Comparison of ENCODE assay signal across 18 cellular contexts in genomic region chr2:88709117-88709739, GRCh38. TPM values are rescaled to one million over a fixed set of nuclear protein-coding genes. Genes with fewer than 3 reads are reported as not detected.
A peak's percentile ranks its signal among the peaks of the same experiment; 100 is the strongest.
DNase-seq lines count a peak whose midpoint lies in the region; TF ChIP-seq lines count a peak whose summit lies in the region.
"Had no signal": no experiment of that assay in that cellular context is flagged by ENCODE, and none has a peak within 500 bp of the region (broad histone marks: within the 10 kb centered on the region; RNA-seq: fewer than 3 reads in every experiment).

No MANE protein-coding gene starts in this region.

- H3K4me3 Mint-ChIP-seq in endodermal cell, result no peak overlapping the region
- no peak overlapping the region for H3K4me3 Mint-ChIP-seq in activated CD4-positive, alpha-beta memory T cell treated with anti-CD3 and anti-CD28 coated beads for 36 hours
- H3K4me3 Mint-ChIP-seq: CD4-positive, alpha-beta memory T cell; GM23338; stimulated activated naive CD8-positive, alpha-beta T cell treated with anti-CD3 and anti-CD28 coated beads, Interleukin-15, Interleukin-2, amounts not matched to agents 100 ng/mL and 50 ng/mL, for 24 hours had no signal

- peaks cover 0 to 12% of the 10 kb centered on the region in 2 donors for H3K4me1 ChIP-seq in right atrium auricular region
- H3K4me1 ChIP-seq in subcutaneous abdominal adipose tissue (ENCODE audit: control insufficient read depth in 5 of 5, insufficient read depth in 5 of 5, low read length in 5 of 5), result peaks cover 0 to 18% (median 14%) of the 10 kb centered on the region in 5 donors
- peaks cover 3% of the 10 kb centered on the region for H3K4me1 ChIP-seq in endodermal cell (ENCODE audit: control insufficient read depth, insufficient read depth, low read length)
- H3K4me1 ChIP-seq: ascending aorta had no signal

- TF ChIP-seq CTCF in right atrium auricular region (IDR thresholded peaks at IDR 0.05) (no peak), endodermal cell (conservative IDR thresholded peaks at IDR 0.05) (no peak)

- H3K9me3 Mint-ChIP-seq in endodermal cell, result peaks cover 36% of the 10 kb centered on the region
- H3K9me3 Mint-ChIP-seq in activated CD4-positive, alpha-beta memory T cell treated with anti-CD3 and anti-CD28 coated beads for 36 hours, result peaks cover 12% of the 10 kb centered on the region

- 98 to 100% methylated on average over 3 to 4 of the region's 4 CpGs for WGBS in endodermal cell (ENCODE audit: insufficient coverage in 1 of 2, insufficient read length in 1 of 2), 2 experiments

- H3K4me1 Mint-ChIP-seq in endodermal cell, result peaks cover 10% of the 10 kb centered on the region
- H3K4me1 Mint-ChIP-seq in activated CD4-positive, alpha-beta memory T cell treated with anti-CD3 and anti-CD28 coated beads for 36 hours (ENCODE audit: low read depth), result no peaks in the 10 kb centered on the region

- H3K27ac ChIP-seq in right atrium auricular region, result peak overlapping the region; percentile 41 to 78
- peak overlapping the region; percentile 73 for H3K27ac ChIP-seq in subcutaneous abdominal adipose tissue (ENCODE audit: low read depth, low read length)
- no peak overlapping the region for H3K27ac ChIP-seq in endodermal cell (ENCODE audit: low read depth, low read length)
- H3K27ac ChIP-seq: ascending aorta had no signal

- H3K9me3 ChIP-seq in right atrium auricular region, result no peaks in the 10 kb centered on the region
- H3K9me3 ChIP-seq in subcutaneous abdominal adipose tissue (ENCODE audit: control insufficient read depth in 5 of 5, low read length in 5 of 5), result no peaks in the 10 kb centered on the region
- H3K9me3 ChIP-seq in endodermal cell (ENCODE audit: control insufficient read depth, low read length), result peaks cover 33% of the 10 kb centered on the region
- H3K9me3 ChIP-seq: ascending aorta had no signal

- CTCF ChIA-PET in activated CD4-positive, alpha-beta memory T cell treated with anti-CD3 and anti-CD28 coated beads for 36 hours (lab: Charles Lee), result no interaction called here

- H3K36me3 Mint-ChIP-seq in endodermal cell (ENCODE audit: low read depth), result peaks cover 38% of the 10 kb centered on the region
- H3K36me3 Mint-ChIP-seq in activated CD4-positive, alpha-beta memory T cell treated with anti-CD3 and anti-CD28 coated beads for 36 hours, result peaks cover 36% of the 10 kb centered on the region

- no peaks in the 10 kb centered on the region for H3K27me3 ChIP-seq in right atrium auricular region
- H3K27me3 ChIP-seq in subcutaneous abdominal adipose tissue (ENCODE audit: control insufficient read depth in 5 of 5, insufficient read depth in 4 of 5, low read length in 5 of 5), result no peaks in the 10 kb centered on the region
- no peaks in the 10 kb centered on the region for H3K27me3 ChIP-seq in endodermal cell (ENCODE audit: control insufficient read depth, insufficient read depth, low read length, poor library complexity, severe bottlenecking)
- H3K27me3 ChIP-seq: ascending aorta had no signal

- H3K9ac ChIP-seq in subcutaneous abdominal adipose tissue (ENCODE audit: low read length in 5 of 5) (peak overlapping the region in 3 of 5 donors; percentile 5 to 48 (median 43)), endodermal cell (ENCODE audit: extremely low read depth, low read length, poor library complexity, severe bottlenecking) (no peak overlapping the region)

- DNase-seq in HT1080 (ENCODE audit: low read depth), result peak; percentile 13
- peak; percentile 24 to 55 for DNase-seq in dermis microvascular lymphatic vessel endothelial cell (ENCODE audit: low read depth in 2 of 2)
- DNase-seq in right atrium auricular region (ENCODE audit: low spot score), result no peak
- no peak for DNase-seq in COLO668 (lab: John Stamatoyannopoulos, UW; ENCODE audit: unreplicated experiment)
- no peak for DNase-seq in endodermal cell
- DNase-seq in activated CD4-positive, alpha-beta memory T cell treated with anti-CD3 and anti-CD28 coated beads for 36 hours, result no peak
- DNase-seq: activated CD4-positive, alpha-beta T cell treated with anti-CD3 and anti-CD28 coated beads, Interleukin-2, amount 50 U/mL, for 1 hour; CD4-positive, alpha-beta memory T cell; GDM1; Karpas-422; NCI-H187 treated with DMSO at 0.1 percent for 48 hours; NCI-H774; SHP77 had no signal

- no peaks in the 10 kb centered on the region for H3K27me3 Mint-ChIP-seq in endodermal cell (ENCODE audit: insufficient read depth)
- no peaks in the 10 kb centered on the region for H3K27me3 Mint-ChIP-seq in activated CD4-positive, alpha-beta memory T cell treated with anti-CD3 and anti-CD28 coated beads for 36 hours
- H3K27me3 Mint-ChIP-seq: CD4-positive, alpha-beta memory T cell; progenitor cell of endocrine pancreas; stimulated activated naive CD8-positive, alpha-beta T cell treated with anti-CD3 and anti-CD28 coated beads, Interleukin-15, Interleukin-2, amounts not matched to agents 100 ng/mL and 50 ng/mL, for 24 hours had no signal

- no peak overlapping the region for H3K4me3 ChIP-seq in right atrium auricular region
- H3K4me3 ChIP-seq in subcutaneous abdominal adipose tissue (ENCODE audit: low read depth in 1 of 5, low read length in 5 of 5), result peak overlapping the region in 2 of 5 donors; percentile 7 to 25
- no peak overlapping the region for H3K4me3 ChIP-seq in endodermal cell (ENCODE audit: low read length)
- H3K4me3 ChIP-seq: ascending aorta, GM23338 had no signal

- no peak overlapping the region for H3K27ac Mint-ChIP-seq in endodermal cell
- no peak overlapping the region for H3K27ac Mint-ChIP-seq in activated CD4-positive, alpha-beta memory T cell treated with anti-CD3 and anti-CD28 coated beads for 36 hours
- H3K27ac Mint-ChIP-seq: GM23338; progenitor cell of endocrine pancreas; stimulated activated naive CD8-positive, alpha-beta T cell treated with anti-CD3 and anti-CD28 coated beads, Interleukin-15, Interleukin-2, amounts not matched to agents 100 ng/mL and 50 ng/mL, for 24 hours had no signal

- H3K36me3 ChIP-seq in right atrium auricular region (peaks cover 8% of the 10 kb centered on the region), subcutaneous abdominal adipose tissue (ENCODE audit: control insufficient read depth in 5 of 5, insufficient read depth in 5 of 5, low read length in 5 of 5) (peaks cover 0 to 2% (median 0%) of the 10 kb centered on the region in 5 donors), endodermal cell (ENCODE audit: control insufficient read depth, insufficient read depth, low read length) (peaks cover 25% of the 10 kb centered on the region)
- H3K36me3 ChIP-seq: ascending aorta had no signal

- POLR2A ChIA-PET in activated CD4-positive, alpha-beta memory T cell treated with anti-CD3 and anti-CD28 coated beads for 36 hours (lab: Charles Lee), result no interaction called here

- intact Hi-C loops in activated CD4-positive, alpha-beta memory T cell treated with anti-CD3 and anti-CD28 coated beads for 36 hours (cut with micrococcal nuclease), result no loop called here

RNA-seq across cellular contexts. Expression of gene RPIA, which starts 17.8 kb away (rescaled TPM):
- total RNA-seq in HT1080 (2014; rRNA removed; shearing (Covaris generic)), result 9.5 and 25.3 TPM in 2 replicates
- 27.2 and 29.1 TPM in 2 replicates for polyA plus RNA-seq in HT1080 (2015; cell fraction: cytosol; rRNA removed)
- 9.2 and 9.8 TPM in 2 replicates for polyA plus RNA-seq in HT1080 (2015; cell fraction: nucleus; rRNA removed)
- total RNA-seq in dermis microvascular lymphatic vessel endothelial cell (11.4 and 15.7 TPM in 2 replicates), right atrium auricular region (1 to 10 TPM; 4.2 to 5.1 TPM), endodermal cell (10 to 100 TPM; 16.2 to 26.0 TPM)
- 23.4 TPM for polyA plus RNA-seq in endodermal cell (2013, experiment 1 of 2)
- polyA plus RNA-seq in endodermal cell (2013, experiment 2 of 2), result 22.4 TPM
- total RNA-seq in activated CD4-positive, alpha-beta memory T cell treated with anti-CD3 and anti-CD28 coated beads for 36 hours, result 10 to 100 TPM; 50.7 to 52.7 TPM

Comparison
In these comparisons a context has a peak if more than half of its experiments do, and no peak if none do; other contexts are left out.
1. DNase-seq: peak in HT1080 (single experiment) and dermis microvascular lymphatic vessel endothelial cell (2 of 2); none in right atrium auricular region (single experiment), COLO668 (single experiment), endodermal cell (single experiment) and activated CD4-positive, alpha-beta memory T cell treated with anti-CD3 and anti-CD28 coated beads for 36 hours (single experiment).